9 cellular contexts compared by ENCODE assay signal in the genomic region with DNA sequence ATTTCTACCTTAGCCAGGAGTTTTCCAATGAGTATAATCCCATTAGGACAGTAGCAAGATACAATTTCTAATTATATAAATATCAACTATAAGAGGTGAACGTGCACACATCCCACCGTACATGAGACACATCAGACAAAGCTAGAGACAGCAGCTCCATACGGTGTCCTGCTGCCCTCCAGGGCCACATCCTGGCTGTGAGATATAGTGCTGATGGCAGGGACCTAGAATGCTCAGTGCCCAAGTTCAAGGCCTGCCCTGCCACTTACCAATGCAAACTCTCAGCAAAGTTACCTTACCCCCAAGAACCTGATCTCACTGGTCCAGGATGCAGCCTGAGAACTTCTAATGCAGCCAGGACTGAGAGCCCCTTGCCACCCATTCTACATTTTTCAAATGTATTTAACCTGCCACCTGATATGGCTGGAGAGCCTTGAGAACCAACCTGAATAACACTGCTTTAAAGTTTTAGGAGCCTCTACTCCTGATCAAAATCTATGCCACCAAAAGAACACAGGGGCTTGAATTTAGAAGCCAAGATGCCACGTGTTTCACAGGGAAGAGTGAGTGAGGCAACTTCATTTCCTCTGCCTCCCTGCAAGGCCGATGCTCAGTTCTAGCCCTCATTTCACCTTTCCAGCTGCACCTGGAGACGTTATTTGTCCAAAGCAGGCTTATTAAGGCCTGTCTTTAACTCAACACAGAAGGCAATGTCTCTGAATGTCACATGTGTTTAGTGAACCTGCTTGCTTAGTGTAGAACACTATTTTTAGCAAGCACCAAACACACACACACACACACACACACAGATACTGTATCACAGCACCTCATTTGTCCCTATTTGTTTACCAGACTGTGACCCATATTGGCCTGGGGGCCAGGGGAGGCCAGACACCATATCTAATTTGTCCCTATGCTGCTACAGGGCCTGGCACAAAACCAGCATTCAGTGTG. TPM values are rescaled to one million over a fixed set of nuclear protein-coding genes. Genes with fewer than 3 reads are reported as not detected.
A peak's percentile ranks its signal among the peaks of the same experiment; 100 is the strongest.
DNase-seq lines count a peak whose midpoint lies in the region; ATAC-seq lines count a peak whose summit lies in the region.
"Had no signal": no experiment of that assay in that cellular context is flagged by ENCODE, and none has a peak within 500 bp of the region (broad histone marks: within the 10 kb centered on the region; RNA-seq: fewer than 3 reads in every experiment).

No MANE protein-coding gene starts in this region.

- no peak overlapping the region for H3K27ac ChIP-seq in mesenchymal stem cell (ENCODE audit: low read length, poor library complexity, severe bottlenecking)
- H3K27ac ChIP-seq: ascending aorta had no signal

- H3K9ac ChIP-seq in mesenchymal stem cell (ENCODE audit: low read length): no peak overlapping the region

- peaks cover 0 to 4% of the 10 kb centered on the region in 2 experiments for H3K36me3 ChIP-seq in mesenchymal stem cell (ENCODE audit: control insufficient read depth in 1 of 2, insufficient read depth in 2 of 2, low read depth in 1 of 2, low read length in 2 of 2)
- H3K36me3 ChIP-seq: ascending aorta had no signal

- no peak overlapping the region for H4K91ac ChIP-seq in mesenchymal stem cell (ENCODE audit: low read length)

- no peak overlapping the region for H2BK120ac ChIP-seq in mesenchymal stem cell (ENCODE audit: low read depth, low read length)

- DNase-seq in DMS153 (lab: John Stamatoyannopoulos, UW): peak; percentile 98
- DNase-seq in NCI-H1092 (lab: John Stamatoyannopoulos, UW): peak; percentile 94
- DNase-seq in SHP77 treated with DMSO at 0.1 percent for 48 hours (lab: John Stamatoyannopoulos, UW): peak; percentile 90
- DNase-seq in mesenchymal stem cell: no peak
- no peak for DNase-seq in KBM-7
- DNase-seq in T-helper 9 cell: no peak

- H3K4ac ChIP-seq in mesenchymal stem cell (ENCODE audit: low read depth in 1 of 2, low read length in 2 of 2): no peak overlapping the region

- no peak overlapping the region for H2AFZ ChIP-seq in mesenchymal stem cell (ENCODE audit: low read depth, low read length)

- H3K4me3 ChIP-seq in mesenchymal stem cell (ENCODE audit: insufficient read depth in 1 of 2, low read depth in 1 of 2, low read length in 2 of 2): no peak overlapping the region
- H3K4me3 ChIP-seq: ascending aorta had no signal

- peak overlapping the region in 1 of 2 experiments; percentile 50 for H3K18ac ChIP-seq in mesenchymal stem cell (ENCODE audit: low read depth in 1 of 2, low read length in 2 of 2)

- no peak for ATAC-seq in GM21723 (IDR thresholded peaks at IDR 0.05; ENCODE audit: unreplicated experiment)
- ATAC-seq in HG03039 (IDR thresholded peaks at IDR 0.05; ENCODE audit: unreplicated experiment): no peak

- peaks cover 14% of the 10 kb centered on the region for H3K4me1 ChIP-seq in mesenchymal stem cell (ENCODE audit: control insufficient read depth, insufficient read depth, low read depth, low read length)

- no peak overlapping the region for H3K14ac ChIP-seq in mesenchymal stem cell (ENCODE audit: low read length in 2 of 2)

- in situ Hi-C loops in KBM-7 (cut with MboI; ENCODE audit: low pct_unique_long_range_greater_than_20kb, low sequenced_read_pairs): no loop called here

- H4K8ac ChIP-seq in mesenchymal stem cell (ENCODE audit: low read length): no peak overlapping the region

- no peak overlapping the region for H2BK5ac ChIP-seq in mesenchymal stem cell (ENCODE audit: low read depth, low read length, poor library complexity, severe bottlenecking)

- peak overlapping the region; percentile 26 for H2BK15ac ChIP-seq in mesenchymal stem cell (ENCODE audit: low read depth, poor library complexity, severe bottlenecking)

- H2BK12ac ChIP-seq in mesenchymal stem cell (ENCODE audit: low read length in 2 of 2): no peak overlapping the region

- WGBS in mesenchymal stem cell: 87% methylated on average over 6 of the region's 6 CpGs

- H3K4me2 ChIP-seq in mesenchymal stem cell (ENCODE audit: low read length, poor library complexity, severe bottlenecking): no peak overlapping the region

- H3K23ac ChIP-seq in mesenchymal stem cell (ENCODE audit: low read length in 2 of 2): no peak overlapping the region

- peaks cover under 1 to 4% of the 10 kb centered on the region in 2 experiments for H3K27me3 ChIP-seq in mesenchymal stem cell (ENCODE audit: control insufficient read depth in 1 of 2, insufficient read depth in 1 of 2, low read length in 2 of 2)
- H3K27me3 ChIP-seq: ascending aorta had no signal

- H2AK5ac ChIP-seq in mesenchymal stem cell (ENCODE audit: low read length, severe bottlenecking): no peak overlapping the region

- H3K79me1 ChIP-seq in mesenchymal stem cell (replicated peaks; ENCODE audit: low read length, poor library complexity, severe bottlenecking): no peaks in the 10 kb centered on the region

- peaks cover 13% of the 10 kb centered on the region for H3K9me3 ChIP-seq in mesenchymal stem cell (ENCODE audit: control insufficient read depth, low read length)
- H3K9me3 ChIP-seq: ascending aorta had no signal

RNA-seq across cellular contexts. Expression of a gene that starts 6.1 kb away (rescaled TPM):
- 3.8 TPM for polyA plus RNA-seq in mesenchymal stem cell (2013, experiment 1 of 2)
- polyA plus RNA-seq in mesenchymal stem cell (2013, experiment 2 of 2): 3.6 TPM

Comparison
In these comparisons a context has a peak if more than half of its experiments do, and no peak if none do; other contexts are left out.
1. DNase-seq: peak in DMS153 (single experiment), NCI-H1092 (single experiment) and SHP77 treated with DMSO at 0.1 percent for 48 hours (single experiment); none in mesenchymal stem cell (single experiment), KBM-7 (single experiment) and T-helper 9 cell (single experiment).